Comparison of ENCODE assay signal across 2 cellular contexts in the genomic region with DNA sequence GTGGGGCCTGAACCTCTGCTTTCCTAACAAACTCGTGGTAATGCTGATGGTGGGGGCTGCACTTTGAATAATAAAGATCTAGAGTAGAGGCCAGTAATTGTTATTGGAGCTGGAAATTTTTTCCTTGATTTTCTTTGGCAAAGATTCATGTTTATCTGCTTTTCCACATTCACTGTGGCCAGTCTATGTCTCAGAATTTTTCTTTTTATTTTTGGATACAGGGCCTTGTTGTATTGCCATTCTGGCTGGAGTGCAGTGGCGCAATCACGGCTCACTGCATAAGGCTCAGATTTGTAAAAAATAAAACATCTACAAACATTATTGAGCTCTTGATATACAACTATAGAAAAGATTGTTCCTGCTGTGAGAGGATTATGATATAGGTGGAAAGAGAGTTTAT.
TF ChIP-seq lines count a peak whose summit lies in the region.

No MANE protein-coding gene starts in this region.

TF ChIP-seq in SK-N-SH, 30 proteins besides CTCF, POLR2A, EP300 and RAD21 (continued from another document):
- TF ChIP-seq TAF1 (IDR thresholded peaks at IDR 0.05; ENCODE audit: borderline replicate concordance, low read depth, low read length): no peak
- no peak for TF ChIP-seq CHD2 (IDR thresholded peaks at IDR 0.05; ENCODE audit: low read length, partially characterized antibody)
- TF ChIP-seq GATA2 (CRISPR knock-in tag; IDR thresholded peaks at IDR 0.05): no peak
- no peak for TF ChIP-seq SMC3 (IDR thresholded peaks at IDR 0.05; ENCODE audit: low read depth, low read length)
- TF ChIP-seq MEF2A (IDR thresholded peaks at IDR 0.05; ENCODE audit: borderline replicate concordance, low read depth): no peak
- TF ChIP-seq EZH2phosphoT487 (IDR thresholded peaks at IDR 0.05; ENCODE audit: borderline replicate concordance, low read depth): no peak
- TF ChIP-seq NFIC (IDR thresholded peaks at IDR 0.05; ENCODE audit: borderline replicate concordance): no peak
- no peak for TF ChIP-seq RFX5 (IDR thresholded peaks at IDR 0.05; ENCODE audit: low read length)
- no peak for TF ChIP-seq TEAD4 (IDR thresholded peaks at IDR 0.05; ENCODE audit: borderline replicate concordance, insufficient read depth)
- no peak for TF ChIP-seq MXI1 (IDR thresholded peaks at IDR 0.05; ENCODE audit: low read depth, low read length)
- TF ChIP-seq NRF1 (IDR thresholded peaks at IDR 0.05; ENCODE audit: low read depth, low read length): no peak
- TF ChIP-seq ELF1 (IDR thresholded peaks at IDR 0.05): no peak

TF ChIP-seq in SK-N-SH treated with all-trans-retinoic acid at 6 μM for 48 hours, 23 proteins besides CTCF, POLR2A, EP300 and RAD21 (continued from another document):
- TF ChIP-seq, protein P1, sequence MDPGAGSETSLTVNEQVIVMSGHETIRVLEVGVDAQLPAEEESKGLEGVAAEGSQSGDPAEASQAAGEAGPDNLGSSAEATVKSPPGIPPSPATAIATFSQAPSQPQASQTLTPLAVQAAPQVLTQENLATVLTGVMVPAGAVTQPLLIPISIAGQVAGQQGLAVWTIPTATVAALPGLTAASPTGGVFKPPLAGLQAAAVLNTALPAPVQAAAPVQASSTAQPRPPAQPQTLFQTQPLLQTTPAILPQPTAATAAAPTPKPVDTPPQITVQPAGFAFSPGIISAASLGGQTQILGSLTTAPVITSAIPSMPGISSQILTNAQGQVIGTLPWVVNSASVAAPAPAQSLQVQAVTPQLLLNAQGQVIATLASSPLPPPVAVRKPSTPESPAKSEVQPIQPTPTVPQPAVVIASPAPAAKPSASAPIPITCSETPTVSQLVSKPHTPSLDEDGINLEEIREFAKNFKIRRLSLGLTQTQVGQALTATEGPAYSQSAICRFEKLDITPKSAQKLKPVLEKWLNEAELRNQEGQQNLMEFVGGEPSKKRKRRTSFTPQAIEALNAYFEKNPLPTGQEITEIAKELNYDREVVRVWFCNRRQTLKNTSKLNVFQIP (CRISPR knock-in tag; IDR thresholded peaks at IDR 0.05; ENCODE audit: borderline replicate concordance, low read depth): no peak
- TF ChIP-seq ARNTL (CRISPR knock-in tag; IDR thresholded peaks at IDR 0.05; ENCODE audit: borderline replicate concordance, low read depth): no peak
- TF ChIP-seq ESRRG (CRISPR knock-in tag; IDR thresholded peaks at IDR 0.05): no peak
